Comparison of ENCODE assay signal across 8 cellular contexts in the genomic region with DNA sequence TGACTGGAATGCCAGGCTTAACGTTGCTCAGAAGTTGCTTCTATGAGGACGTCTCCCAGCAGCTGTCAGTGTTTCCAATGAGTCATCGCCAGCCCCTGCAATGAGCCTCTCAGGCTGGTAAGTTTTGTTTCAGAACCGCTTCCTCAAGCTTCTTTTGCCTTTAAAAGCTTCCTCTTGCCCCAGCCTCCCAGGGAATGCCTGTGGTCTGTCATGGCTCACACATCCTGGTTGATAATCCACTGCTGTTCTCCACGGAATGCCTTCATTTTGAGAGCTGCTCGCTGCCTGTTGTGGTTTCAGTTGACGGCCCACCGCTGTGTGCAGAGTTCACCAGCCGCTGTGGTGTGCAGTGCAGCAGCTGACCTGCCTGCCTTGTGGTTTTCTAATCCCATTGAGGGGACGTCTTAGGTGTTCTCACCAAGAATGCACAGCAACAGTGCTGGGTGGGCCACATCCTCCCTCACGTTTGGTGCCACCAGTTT.
DNase-seq lines count a peak whose midpoint lies in the region; ATAC-seq, FAIRE-seq and TF ChIP-seq lines count a peak whose summit lies in the region.

No MANE protein-coding gene starts in this region.

- H3K36me3 ChIP-seq in pancreas = peaks cover 0 to 13% (median 0%) of the 10 kb centered on the region in 3 donors
- no peaks in the 10 kb centered on the region for H3K36me3 ChIP-seq in transverse colon

- H3K27me3 ChIP-seq in pancreas (no peaks in the 10 kb centered on the region), transverse colon (no peaks in the 10 kb centered on the region)

- no peak for TF ChIP-seq CTCF in fibroblast of the aortic adventitia (IDR thresholded peaks at IDR 0.05; ENCODE audit: insufficient read depth, low read length)
- TF ChIP-seq CTCF in pancreas (IDR thresholded peaks at IDR 0.05) = no peak
- TF ChIP-seq CTCF in transverse colon (IDR thresholded peaks at IDR 0.05) = no peak

- DNase-seq in NOMO-1 (lab: John Stamatoyannopoulos, UW; ENCODE audit: unreplicated experiment in 2 of 2) (peak; percentile 60 to 80), fibroblast of the aortic adventitia (ENCODE audit: low read depth) (peak; percentile 74), pancreas (peak in 3 of 6 donors; percentile 38 to 46 (median 45)), transverse colon (peak; percentile 38), NCI-H2171 (lab: John Stamatoyannopoulos, UW) (no peak)
- peak; percentile 69 for DNase-seq in activated CD8-positive, alpha-beta memory T cell treated with anti-CD3 and anti-CD28 coated beads, Interleukin-2, amount 50 U/mL, for 24 hours (ENCODE audit: extremely low read depth)

- H3K27ac ChIP-seq in pancreas (no peak overlapping the region), transverse colon (peak overlapping the region; percentile 16 to 55 (median 48))

- H3K4me1 ChIP-seq in pancreas = peaks cover 0 to 6% (median 0%) of the 10 kb centered on the region in 3 donors
- H3K4me1 ChIP-seq in transverse colon = peaks cover 0 to 14% (median 0%) of the 10 kb centered on the region in 4 donors

- no peak for FAIRE-seq in pancreas (lab: Jason Lieb, UNC)

- H3K9me3 ChIP-seq in pancreas (no peaks in the 10 kb centered on the region), transverse colon (no peaks in the 10 kb centered on the region)

- ATAC-seq in GM18508 (IDR thresholded peaks at IDR 0.05; ENCODE audit: insufficient read depth, unreplicated experiment) (peak; percentile 45), HG02759 (IDR thresholded peaks at IDR 0.05; ENCODE audit: unreplicated experiment) (peak; percentile 81), pancreas (peak; percentile 63 to 88 (median 72))

- no peak for TF ChIP-seq POLR2A in transverse colon (IDR thresholded peaks at IDR 0.05)

- in situ Hi-C loops in transverse colon (cut with MboI; ENCODE audit: low pct_ligation_motif_present in 1 of 4, low pct_unique_long_range_greater_than_20kb in 1 of 4, low sequenced_read_pairs in 3 of 4) = no loop called here

- WGBS in pancreas, 2 donors = 74 to 80% methylated on average over 11 of the region's 11 CpGs
- WGBS in transverse colon (ENCODE audit: low coverage in 1 of 2), 2 donors = 45 to 53% methylated on average over 10 to 11 of the region's 11 CpGs

- intact Hi-C loops in pancreas (cut with DNase I) = no loop called here
- intact Hi-C loops in transverse colon (cut with DNase I; ENCODE audit: low total_unique reads) = no loop called here

- no peak for TF ChIP-seq EP300 in transverse colon (IDR thresholded peaks at IDR 0.05; ENCODE audit: low read depth)

- peak overlapping the region; percentile 18 for H3K4me3 ChIP-seq in fibroblast of the aortic adventitia (ENCODE audit: low read depth, low read length)
- no peak overlapping the region for H3K4me3 ChIP-seq in pancreas
- peak overlapping the region in 1 of 4 donors; percentile 23 for H3K4me3 ChIP-seq in transverse colon

Comparison
In these comparisons a context has a peak if more than half of its experiments do, and no peak if none do; other contexts are left out.
1. H3K27ac ChIP-seq: peak in transverse colon (4 of 4); none in pancreas (0 of 4).
2. Peak in every context shown above with its lines, with median percentiles within 50 percentile points of each other: ATAC-seq.